ENCODE assay signal across 8 cellular contexts in genomic region chr1:151164732-151165280, GRCh38. TPM values are rescaled to one million over a fixed set of nuclear protein-coding genes. Genes with fewer than 3 reads are reported as not detected.
A peak's percentile ranks its signal among the peaks of the same experiment; 100 is the strongest.
DNase-seq lines count a peak whose midpoint lies in the region; TF ChIP-seq lines count a peak whose summit lies in the region.

No MANE protein-coding gene starts in this region.

- no peak for DNase-seq in activated naive CD4-positive, alpha-beta T cell treated with anti-CD3 and anti-CD28 coated beads, Interleukin-2, amount 10 ng/mL, durations not matched to agents 7 days and 5 days
- no peak for DNase-seq in activated naive CD4-positive, alpha-beta T cell treated with anti-CD3 and anti-CD28 coated beads, Interleukin-2, amount 50 U/mL, for 16 hours
- DNase-seq in chondrocyte (ENCODE audit: low spot score) (no peak), mesenchymal stem cell (no peak), vagina (ENCODE audit: extremely low spot score in 2 of 2) (no peak), NCI-H69 (lab: John Stamatoyannopoulos, UW) (no peak), DMS53 (lab: John Stamatoyannopoulos, UW) (no peak), COLO829 (ENCODE audit: low spot score) (no peak)

- H2BK120ac ChIP-seq in mesenchymal stem cell (ENCODE audit: low read depth, low read length), result peak overlapping the region; percentile 11

- H3K27ac ChIP-seq in mesenchymal stem cell (ENCODE audit: low read length, poor library complexity, severe bottlenecking) (peak overlapping the region; percentile 24), vagina (peak overlapping the region; percentile 88)

- no peak for TF ChIP-seq POLR2A in vagina (IDR thresholded peaks at IDR 0.05)

- peak overlapping the region; percentile 90 for H3K4me2 ChIP-seq in mesenchymal stem cell (ENCODE audit: low read length, poor library complexity, severe bottlenecking)

- peak overlapping the region; percentile 8 for H4K91ac ChIP-seq in mesenchymal stem cell (ENCODE audit: low read length)

- H3K27me3 ChIP-seq in mesenchymal stem cell (ENCODE audit: control insufficient read depth in 1 of 2, insufficient read depth in 1 of 2, low read length in 2 of 2) (no peaks in the 10 kb centered on the region), vagina (no peaks in the 10 kb centered on the region)

- H4K8ac ChIP-seq in mesenchymal stem cell (ENCODE audit: low read length), result peak overlapping the region; percentile 89

- WGBS in mesenchymal stem cell, result 42% methylated on average over 11 of the region's 11 CpGs

- peaks cover 71% of the 10 kb centered on the region for H3K4me1 Mint-ChIP-seq in activated naive CD4-positive, alpha-beta T cell treated with anti-CD3 and anti-CD28 coated beads, Interleukin-2, amount 10 ng/mL, durations not matched to agents 7 days and 5 days
- peaks cover 34% of the 10 kb centered on the region for H3K4me1 Mint-ChIP-seq in chondrocyte (ENCODE audit: low read depth)

- H3K9me3 ChIP-seq in mesenchymal stem cell (ENCODE audit: control insufficient read depth, low read length) (no peaks in the 10 kb centered on the region), vagina (no peaks in the 10 kb centered on the region)

- peak overlapping the region; percentile 59 to 84 for H3K4me3 ChIP-seq in mesenchymal stem cell (ENCODE audit: insufficient read depth in 1 of 2, low read depth in 1 of 2, low read length in 2 of 2)
- H3K4me3 ChIP-seq in vagina, result peak overlapping the region; percentile 72 to 82

- H3K27me3 Mint-ChIP-seq in activated naive CD4-positive, alpha-beta T cell treated with anti-CD3 and anti-CD28 coated beads, Interleukin-2, amount 10 ng/mL, durations not matched to agents 7 days and 5 days, result peaks cover 4% of the 10 kb centered on the region
- no peaks in the 10 kb centered on the region for H3K27me3 Mint-ChIP-seq in chondrocyte (ENCODE audit: low read depth)

- H3K27ac Mint-ChIP-seq in activated naive CD4-positive, alpha-beta T cell treated with anti-CD3 and anti-CD28 coated beads, Interleukin-2, amount 10 ng/mL, durations not matched to agents 7 days and 5 days, result peak overlapping the region; percentile 93
- peak overlapping the region; percentile 99 for H3K27ac Mint-ChIP-seq in chondrocyte (ENCODE audit: unreplicated experiment)

- TF ChIP-seq CTCF in chondrocyte (IDR thresholded peaks at IDR 0.05) (no peak), vagina (IDR thresholded peaks at IDR 0.05) (no peak)

- H3K4me1 ChIP-seq in mesenchymal stem cell (ENCODE audit: control insufficient read depth, insufficient read depth, low read depth, low read length), result peaks cover 6% of the 10 kb centered on the region
- peaks cover 38% of the 10 kb centered on the region for H3K4me1 ChIP-seq in vagina

- no peak overlapping the region for H3K18ac ChIP-seq in mesenchymal stem cell (ENCODE audit: low read depth in 1 of 2, low read length in 2 of 2)

- peak overlapping the region; percentile 86 for H3K4me3 Mint-ChIP-seq in activated naive CD4-positive, alpha-beta T cell treated with anti-CD3 and anti-CD28 coated beads, Interleukin-2, amount 10 ng/mL, durations not matched to agents 7 days and 5 days
- H3K4me3 Mint-ChIP-seq in chondrocyte (ENCODE audit: unreplicated experiment), result peak overlapping the region; percentile 97

- H3K79me1 ChIP-seq in mesenchymal stem cell (replicated peaks; ENCODE audit: low read length, poor library complexity, severe bottlenecking), result peaks cover 13% of the 10 kb centered on the region

- no peaks in the 10 kb centered on the region for H3K9me3 Mint-ChIP-seq in activated naive CD4-positive, alpha-beta T cell treated with anti-CD3 and anti-CD28 coated beads, Interleukin-2, amount 10 ng/mL, durations not matched to agents 7 days and 5 days
- no peaks in the 10 kb centered on the region for H3K9me3 Mint-ChIP-seq in chondrocyte (ENCODE audit: low read depth)

- H2AK5ac ChIP-seq in mesenchymal stem cell (ENCODE audit: low read length, severe bottlenecking), result no peak overlapping the region

- peaks cover 26 to 45% of the 10 kb centered on the region in 2 experiments for H3K36me3 ChIP-seq in mesenchymal stem cell (ENCODE audit: control insufficient read depth in 1 of 2, insufficient read depth in 2 of 2, low read depth in 1 of 2, low read length in 2 of 2)
- peaks cover 0 to 36% of the 10 kb centered on the region in 2 donors for H3K36me3 ChIP-seq in vagina

- H3K36me3 Mint-ChIP-seq in activated naive CD4-positive, alpha-beta T cell treated with anti-CD3 and anti-CD28 coated beads, Interleukin-2, amount 10 ng/mL, durations not matched to agents 7 days and 5 days, result peaks cover 63% of the 10 kb centered on the region
- peaks cover 19% of the 10 kb centered on the region for H3K36me3 Mint-ChIP-seq in chondrocyte (ENCODE audit: low read depth)

- no peak overlapping the region for H3K14ac ChIP-seq in mesenchymal stem cell (ENCODE audit: low read length in 2 of 2)

- H3K23ac ChIP-seq in mesenchymal stem cell (ENCODE audit: low read length in 2 of 2), result no peak overlapping the region

- intact Hi-C loops in vagina (cut with DNase I), result no loop called here

- no peak overlapping the region for H2BK12ac ChIP-seq in mesenchymal stem cell (ENCODE audit: low read length in 2 of 2)

- no peak overlapping the region for H2BK15ac ChIP-seq in mesenchymal stem cell (ENCODE audit: low read depth, poor library complexity, severe bottlenecking)

- CTCF ChIA-PET in activated naive CD4-positive, alpha-beta T cell treated with anti-CD3 and anti-CD28 coated beads, Interleukin-2, amount 10 ng/mL, durations not matched to agents 7 days and 5 days (lab: Charles Lee), result interaction anchor here (0.9 to 1.0 kb wide), 2 partner anchors 65 to 140 kb away, joined by 3 read pairs; no protein-coding TSS in a partner anchor

- peak overlapping the region; percentile 92 for H3K9ac ChIP-seq in mesenchymal stem cell (ENCODE audit: low read length)

- H3K4ac ChIP-seq in mesenchymal stem cell (ENCODE audit: low read depth in 1 of 2, low read length in 2 of 2), result peak overlapping the region in 1 of 2 experiments; percentile 8

- peak overlapping the region; percentile 16 for H2AFZ ChIP-seq in mesenchymal stem cell (ENCODE audit: low read depth, low read length)

- H2BK5ac ChIP-seq in mesenchymal stem cell (ENCODE audit: low read depth, low read length, poor library complexity, severe bottlenecking), result no peak overlapping the region

RNA-seq across cellular contexts. Expression of gene LYSMD1, which starts 0.9 kb away (rescaled TPM):
- total RNA-seq in chondrocyte (9.3 to 10.0 TPM (median 9.9 TPM) in 3 replicates), vagina (21.1 TPM)
- polyA plus RNA-seq in mesenchymal stem cell (2013, experiment 1 of 2), result 5.9 TPM
- polyA plus RNA-seq in mesenchymal stem cell (2013, experiment 2 of 2), result 5.2 TPM

RNA-seq across cellular contexts. Expression of gene SCNM1, which starts 1.1 kb away (rescaled TPM):
- total RNA-seq in chondrocyte (39.6 to 44.3 TPM (median 40.7 TPM) in 3 replicates), vagina (22.1 TPM)
- polyA plus RNA-seq in mesenchymal stem cell (2013, experiment 1 of 2), result 51.1 TPM
- 52.4 TPM for polyA plus RNA-seq in mesenchymal stem cell (2013, experiment 2 of 2)

RNA-seq across cellular contexts. Expression of gene TNFAIP8L2, which starts 8.4 kb away (rescaled TPM):
- total RNA-seq in chondrocyte (not detected in 3 replicates), vagina (7.6 TPM)
- not detected for polyA plus RNA-seq in mesenchymal stem cell (2013, experiment 1 of 2)
- not detected for polyA plus RNA-seq in mesenchymal stem cell (2013, experiment 2 of 2)

RNA-seq across cellular contexts. Expression of gene TMOD4, which starts 11.0 kb away (rescaled TPM):
- total RNA-seq in chondrocyte (0.60 to 1.9 TPM in 2 of 3 replicates, not detected in the other), vagina (2.2 TPM)
- polyA plus RNA-seq in mesenchymal stem cell (2013, experiment 1 of 2), result 0.06 TPM
- polyA plus RNA-seq in mesenchymal stem cell (2013, experiment 2 of 2), result 0.14 TPM

RNA-seq across cellular contexts. Expression of gene SEMA6C, which starts 18.4 kb away (rescaled TPM):
- total RNA-seq in chondrocyte (7.0 to 9.2 TPM (median 8.9 TPM) in 3 replicates), vagina (10.1 TPM)
- polyA plus RNA-seq in mesenchymal stem cell (2013, experiment 1 of 2), result 1.1 TPM
- 1.2 TPM for polyA plus RNA-seq in mesenchymal stem cell (2013, experiment 2 of 2)
